In the genomic region with DNA sequence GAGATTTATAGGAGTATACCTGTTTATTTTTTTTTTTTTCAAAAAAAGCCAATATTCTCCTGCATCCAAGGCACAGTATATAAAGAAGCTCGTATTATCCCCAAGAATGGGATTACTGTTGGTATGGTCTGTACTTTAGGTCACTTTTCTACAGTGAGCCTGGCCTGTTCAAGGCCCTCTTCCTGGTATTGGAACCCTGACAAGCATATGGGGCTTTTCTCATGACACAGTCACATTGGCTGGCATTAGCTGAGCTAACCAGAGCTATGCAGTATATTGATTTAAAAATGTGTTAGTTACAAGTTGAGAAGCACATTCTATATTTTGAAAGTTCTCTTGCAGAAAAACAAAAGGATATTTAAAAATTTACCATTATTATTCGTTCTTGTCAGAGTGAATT, we compare ENCODE assay signal across 31 cellular contexts. TPM values are rescaled to one million over a fixed set of nuclear protein-coding genes. Genes with fewer than 3 reads are reported as not detected.
"Had no signal": no experiment of that assay in that cellular context is flagged by ENCODE, and none has a peak within 500 bp of the region (broad histone marks: within the 10 kb centered on the region; RNA-seq: fewer than 3 reads in every experiment).

No MANE protein-coding gene starts in this region.

- H3K36me3 ChIP-seq: stomach, suprapubic skin, thoracic aorta, thyroid gland, tibial artery, tibial nerve, transverse colon, upper lobe of left lung, upper lobe of right lung, uterus, vagina had no signal

- H3K27ac ChIP-seq: stomach, suprapubic skin, testis, thoracic aorta, thyroid gland, tibial artery, tibial nerve, transverse colon, upper lobe of left lung, upper lobe of right lung, uterus, vagina had no signal

- H3K4me1 ChIP-seq: stomach, suprapubic skin, testis, thyroid gland, tibial artery, tibial nerve, transverse colon, upper lobe of left lung, upper lobe of right lung, uterus, vagina had no signal

- FAIRE-seq: urothelium cell line had no signal

- ATAC-seq: stimulated activated effector memory CD8-positive, alpha-beta T cell treated with anti-CD3 and anti-CD28 coated beads, Interleukin-12 subunit alpha, Interleukin-12 subunit beta, amount 100 ng/mL, for 72 hours; stimulated activated memory B cell treated with anti-CD40 and anti-IgM and Interleukin-4, amounts not matched to agents 10 μg/mL and 1 μg/mL and 100 μg/mL, for 72 hours; stimulated activated naive B cell treated with anti-CD40 and anti-IgM and Interleukin-4, amounts not matched to agents 10 μg/mL and 1 μg/mL and 100 μg/mL, for 72 hours; stimulated activated naive CD8-positive, alpha-beta T cell treated with anti-CD3 and anti-CD28 coated beads, Interleukin-15, amount 100 ng/mL, for 72 hours; stimulated activated naive CD8-positive, alpha-beta T cell treated with anti-CD3 and anti-CD28 coated beads, Interleukin-15, Interleukin-2, amounts not matched to agents 100 U/mL and 50 U/mL, for 24 hours; upper lobe of right lung had no signal

- H3K27me3 ChIP-seq: suprapubic skin, testis, thyroid gland, tibial artery, tibial nerve, transverse colon, upper lobe of left lung, upper lobe of right lung, uterus, vagina had no signal

- H3K9me3 ChIP-seq: stomach, suprapubic skin, testis, thoracic aorta, thyroid gland, tibial artery, tibial nerve, transverse colon, upper lobe of left lung, upper lobe of right lung, uterus, vagina had no signal

- H3K4me3 ChIP-seq: stomach, suprapubic skin, testis, thoracic aorta, thyroid gland, tibial artery, tibial nerve, transverse colon, upper lobe of left lung, upper lobe of right lung, uterus, vagina had no signal

- DNase-seq: stimulated activated CD4-positive, alpha-beta T cell treated with anti-CD3 and anti-CD28 coated beads, Interleukin-2, amount 100 ng/mL, for 48 hours; stimulated activated CD4-positive, alpha-beta T cell treated with anti-CD3 and anti-CD28 coated beads, Interleukin-4, amount 100 ng/mL, for 1 hour; stimulated activated CD4-positive, alpha-beta T cell treated with anti-CD3 and anti-CD28 coated beads, Interleukin-4, amount 100 ng/mL, for 24 hours; stimulated activated CD4-positive, alpha-beta T cell treated with anti-CD3 and anti-CD28 coated beads, Interleukin-4, amount 100 ng/mL, for 4 hours; stimulated activated CD8-positive, alpha-beta memory T cell treated with anti-CD3 and anti-CD28 coated beads, Interleukin-4, amount 100 ng/mL, for 48 hours; stimulated activated naive B cell treated with anti-CD40 and anti-IgM and Interleukin-4, amounts not matched to agents 10 μg/mL and 1 μg/mL and 100 μg/mL, for 72 hours; stimulated activated naive CD4-positive, alpha-beta T cell; stimulated activated naive CD4-positive, alpha-beta T cell treated with Interleukin-2 at 50 U/mL for 16 hours; stimulated activated naive CD8-positive, alpha-beta T cell treated with anti-CD3 and anti-CD28 coated beads, Interleukin-15, amount 100 ng/mL, for 72 hours; stimulated activated naive CD8-positive, alpha-beta T cell treated with anti-CD3 and anti-CD28 coated beads, Interleukin-15, Interleukin-2, amounts not matched to agents 100 U/mL and 50 U/mL, for 24 hours; stomach; substantia nigra; testis; thyroid gland; tibial artery; transverse colon; trophoblast cell; upper lobe of left lung; upper lobe of right lung; uterus had no signal

RNA-seq across cellular contexts. Expression of a gene that starts 48.0 kb away (rescaled TPM):
- total RNA-seq: subcutaneous adipose tissue, suprapubic skin, thoracic aorta, thyroid gland, tibial nerve, transverse colon, upper lobe of left lung, upper lobe of right lung, ureter, uterus, vagina had no signal
- polyA plus RNA-seq: stomach, thymus, urinary bladder had no signal
